In the genomic region with DNA sequence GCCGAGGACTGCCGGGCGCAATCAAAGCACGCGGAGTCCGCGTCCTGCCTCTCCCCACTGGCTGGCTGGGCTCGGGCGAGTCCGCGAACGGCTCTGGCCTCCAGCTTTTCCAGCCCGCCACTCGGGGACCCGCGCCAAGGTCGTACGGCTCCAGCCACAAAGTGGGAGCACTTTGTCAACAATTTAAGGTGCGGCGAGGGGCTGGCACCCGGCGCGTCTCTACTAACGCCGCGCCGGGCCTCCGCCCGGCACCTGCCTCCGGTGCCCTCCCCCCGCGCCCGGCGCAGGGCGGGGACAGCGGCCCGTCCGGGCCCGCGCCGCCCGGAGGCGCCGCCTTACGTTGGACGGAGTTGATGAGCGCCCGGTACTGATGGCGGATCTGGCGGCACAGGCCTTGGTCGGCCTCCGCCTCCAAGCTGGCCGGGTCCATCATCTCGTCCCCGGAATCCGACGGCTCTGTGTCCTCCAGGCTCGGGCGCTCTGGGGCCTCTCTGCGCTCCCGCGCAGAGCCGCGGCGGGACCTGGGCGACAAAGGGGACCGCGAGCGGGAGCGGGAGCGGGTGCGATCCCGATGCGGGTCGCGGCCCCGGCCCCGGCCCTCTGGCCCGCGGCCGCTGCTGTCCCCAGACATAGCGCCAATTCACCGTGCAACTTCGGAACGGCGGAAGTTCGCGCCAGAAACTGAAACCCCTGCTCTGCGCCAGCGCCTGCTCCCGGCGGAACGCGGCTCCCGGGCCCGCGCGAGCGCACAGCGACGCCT, we compare ENCODE assay signal across 8 cellular contexts. TPM values are rescaled to one million over a fixed set of nuclear protein-coding genes. Genes with fewer than 3 reads are reported as not detected.
A peak's percentile ranks its signal among the peaks of the same experiment; 100 is the strongest.
DNase-seq lines count a peak whose midpoint lies in the region; ATAC-seq and TF ChIP-seq lines count a peak whose summit lies in the region.

NSMCE4A (minus strand) TSS at position 683 of the 760 bp plus-strand sequence; CDS start at position 631, 52 bp downstream.

- H3K4me1 ChIP-seq in CD4-positive, CD25-positive, alpha-beta regulatory T cell (ENCODE audit: control insufficient read depth, insufficient read depth, low read length, poor library complexity, severe bottlenecking), result peaks cover 19% of the 10 kb centered on the region

- H3K27ac ChIP-seq in CD4-positive, CD25-positive, alpha-beta regulatory T cell (ENCODE audit: insufficient read depth, low read length, poor library complexity, severe bottlenecking), result peak within 1 kb of the TSS; percentile 63

- H3K4me3 ChIP-seq in CD4-positive, CD25-positive, alpha-beta regulatory T cell (ENCODE audit: low read depth, low read length), result peak within 1 kb of the TSS; percentile 85

- peak; percentile 84 for ATAC-seq in CD4-positive, CD25-positive, alpha-beta regulatory T cell (ENCODE audit: low read depth in 2 of 2)
- peak; percentile 91 for ATAC-seq in HG03432 (IDR thresholded peaks at IDR 0.05; ENCODE audit: unreplicated experiment)

- H3K36me3 ChIP-seq in CD4-positive, CD25-positive, alpha-beta regulatory T cell (ENCODE audit: control insufficient read depth, insufficient read depth, low read length), result peaks cover 11% of the 10 kb centered on the region

- H3K4me3 Mint-ChIP-seq in CD4-positive, CD25-positive, alpha-beta regulatory T cell, result peak within 1 kb of the TSS; percentile 83 to 94 (median 84)
- H3K4me3 Mint-ChIP-seq in endothelial cell (ENCODE audit: unreplicated experiment), result peak within 1 kb of the TSS; percentile 90

- no peaks in the 10 kb centered on the region for H3K9me3 ChIP-seq in CD4-positive, CD25-positive, alpha-beta regulatory T cell (ENCODE audit: control insufficient read depth in 2 of 2, low read length in 2 of 2)

- no peaks in the 10 kb centered on the region for H3K27me3 ChIP-seq in CD4-positive, CD25-positive, alpha-beta regulatory T cell (ENCODE audit: control insufficient read depth, insufficient read depth, low read length)

- H3K4me1 Mint-ChIP-seq in CD4-positive, CD25-positive, alpha-beta regulatory T cell, result peaks cover 17 to 37% (median 23%) of the 10 kb centered on the region in 4 donors
- peaks cover 14% of the 10 kb centered on the region for H3K4me1 Mint-ChIP-seq in endothelial cell (ENCODE audit: unreplicated experiment)

- peak; percentile 30 to 85 (median 68) for DNase-seq in CD4-positive, CD25-positive, alpha-beta regulatory T cell
- peak; percentile 68 to 78 for DNase-seq in NOMO-1 (lab: John Stamatoyannopoulos, UW; ENCODE audit: unreplicated experiment in 2 of 2)
- peak; percentile 74 for DNase-seq in activated CD8-positive, alpha-beta memory T cell treated with anti-CD3 and anti-CD28 coated beads, Interleukin-2, amount 50 U/mL, for 4 hours
- DNase-seq in endothelial cell (ENCODE audit: low spot score), result peak; percentile 78
- DNase-seq in midbrain (lab: John Stamatoyannopoulos, UW), result peak; percentile 84
- peak; percentile 65 to 67 for DNase-seq in stimulated activated CD8-positive, alpha-beta memory T cell treated with anti-CD3 and anti-CD28 coated beads, Interleukin-15, amount 100 ng/mL, for 48 hours (ENCODE audit: low read depth in 2 of 2)

- H3K36me3 Mint-ChIP-seq in CD4-positive, CD25-positive, alpha-beta regulatory T cell, result peaks cover 9% of the 10 kb centered on the region
- H3K36me3 Mint-ChIP-seq in endothelial cell (ENCODE audit: low read depth, unreplicated experiment), result peaks cover 26% of the 10 kb centered on the region

- peak within 1 kb of the TSS in 1 of 3 donors; percentile 7 for H3K27ac Mint-ChIP-seq in CD4-positive, CD25-positive, alpha-beta regulatory T cell
- H3K27ac Mint-ChIP-seq in endothelial cell (ENCODE audit: unreplicated experiment), result peak within 1 kb of the TSS; percentile 48

- no peaks in the 10 kb centered on the region for H3K9me3 Mint-ChIP-seq in CD4-positive, CD25-positive, alpha-beta regulatory T cell
- H3K9me3 Mint-ChIP-seq in endothelial cell (ENCODE audit: unreplicated experiment), result no peaks in the 10 kb centered on the region

- TF ChIP-seq CTCF in endothelial cell (IDR thresholded peaks at IDR 0.05; ENCODE audit: unreplicated experiment), result no peak

- H3K27me3 Mint-ChIP-seq in CD4-positive, CD25-positive, alpha-beta regulatory T cell, result no peaks in the 10 kb centered on the region
- no peaks in the 10 kb centered on the region for H3K27me3 Mint-ChIP-seq in endothelial cell (ENCODE audit: unreplicated experiment)

- peak; percentile 86 for TF ChIP-seq POLR2A in GM19193 (IDR thresholded peaks at IDR 0.05; ENCODE audit: extremely low read depth, insufficient read depth, insufficient read length)

RNA-seq across cellular contexts. Expression of gene NSMCE4A, which starts in this region (rescaled TPM):
- 52.0 TPM for total RNA-seq in CD4-positive, CD25-positive, alpha-beta regulatory T cell
- polyA plus RNA-seq in CD4-positive, CD25-positive, alpha-beta regulatory T cell, result 10 to 100 TPM; 42.7 to 59.7 (median 56.7) TPM
- total RNA-seq in endothelial cell (ENCODE audit: unreplicated experiment), result 78.3 TPM

Comparison
In these comparisons a context has a peak if more than half of its experiments do, and no peak if none do; other contexts are left out.
1. Peak in every context shown above with its lines: DNase-seq, ATAC-seq, H3K4me3 ChIP-seq and H3K27ac ChIP-seq.